Comparison of ENCODE assay signal across 22 cellular contexts in the genomic region with DNA sequence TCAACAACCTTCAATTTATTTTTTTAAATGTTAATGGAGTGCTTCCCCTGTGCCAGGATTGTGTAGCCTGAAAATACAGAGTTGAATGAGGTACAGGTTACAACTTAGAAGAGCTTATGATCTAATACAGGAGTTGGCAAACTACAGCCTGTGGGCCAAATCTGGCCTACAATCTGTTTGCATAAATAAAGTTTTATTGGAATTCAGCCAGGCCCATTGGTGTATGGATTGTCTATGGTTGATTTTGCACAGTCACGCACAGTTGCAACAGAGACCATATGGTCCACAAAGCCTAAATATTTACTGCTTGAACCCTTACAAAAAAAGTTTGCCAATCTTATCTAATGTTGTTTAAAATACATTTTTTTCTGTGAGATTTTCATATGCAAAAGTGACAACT.
"Had no signal": no experiment of that assay in that cellular context is flagged by ENCODE, and none has a peak within 500 bp of the region (broad histone marks: within the 10 kb centered on the region; RNA-seq: fewer than 3 reads in every experiment).

No MANE protein-coding gene starts in this region.

- H3K4me2 ChIP-seq: SK-N-SH had no signal

- H3K36me3 ChIP-seq: Peyer's patch, SJCRH30, WERI-Rb-1 had no signal

- H3K9ac ChIP-seq: SK-N-SH had no signal

- DNase-seq: activated CD4-positive, alpha-beta memory T cell treated with anti-CD3 and anti-CD28 coated beads, Interleukin-2, amount 10 ng/mL, durations not matched to agents 7 days and 5 days; activated CD4-positive, alpha-beta T cell treated with anti-CD3 and anti-CD28 coated beads for 36 hours; activated CD4-positive, alpha-beta T cell treated with anti-CD3 and anti-CD28 coated beads, Interleukin-2, amount 50 U/mL, for 1 hour; activated gamma-delta T cell; activated naive CD4-positive, alpha-beta T cell treated with anti-CD3 and anti-CD28 coated beads for 36 hours; activated T-cell treated with anti-CD3 and anti-CD28 coated beads for 4 hours; activated T-cell treated with anti-CD3 and anti-CD28 coated beads, Interleukin-2, amount 50 U/mL, for 48 hours; NCI-H1092; NCI-H1417; NCI-H1930; NCI-H524 treated with DMSO at 0.1 percent for 48 hours; NCI-H774; NK-92 treated with Interleukin-12 subunit alpha and Interleukin-12 subunit beta, amount 100 ng/mL, for 24 hours; OCI-M1; Peyer's patch; Right ventricle myocardium superior; SJCRH30; SK-N-SH; T-helper 1 cell; WERI-Rb-1 had no signal

- H3K4me3 ChIP-seq: coronary artery, Peyer's patch, SJCRH30 had no signal

- H3K27ac ChIP-seq: coronary artery, Peyer's patch, RWPE1, SJCRH30, WERI-Rb-1 had no signal

- H3K9me3 ChIP-seq: Peyer's patch, SJCRH30, SK-N-SH had no signal

- H3K27me3 ChIP-seq: Peyer's patch, SJCRH30 had no signal
